ENCODE assay signal across 25 cellular contexts in the genomic region with DNA sequence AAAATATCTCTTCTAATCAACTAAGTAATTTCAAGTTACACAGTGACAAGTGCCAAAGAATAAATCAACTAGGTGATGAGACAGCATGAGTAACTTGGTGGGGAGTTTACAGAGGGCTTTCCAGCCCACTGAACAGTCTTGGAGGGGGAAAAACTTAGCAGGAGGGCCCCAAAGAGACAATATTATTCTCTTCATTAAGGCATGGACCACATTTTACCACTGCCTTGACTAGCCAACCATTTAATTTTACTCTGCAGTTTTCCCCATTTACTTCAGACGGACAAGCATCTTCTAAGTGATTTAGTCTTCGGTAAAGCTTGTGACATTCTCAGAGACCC.
"Had no signal": no experiment of that assay in that cellular context is flagged by ENCODE, and none has a peak within 500 bp of the region (broad histone marks: within the 10 kb centered on the region; RNA-seq: fewer than 3 reads in every experiment).

No MANE protein-coding gene starts in this region.

- FAIRE-seq: colon, islet of Langerhans, small intestine had no signal

- H3K9me3 Mint-ChIP-seq: dendritic cell treated with granulocyte-macrophage colony-stimulating factor and Interleukin-4, amounts not matched to agents 40 ng/mL and 50 ng/mL, for 4 days; effector memory CD8-positive, alpha-beta T cell; naive thymus-derived CD8-positive, alpha-beta T cell had no signal

- H3K27ac ChIP-seq: epithelial cell of prostate, esophagus squamous epithelium, left ventricle myocardium inferior, ovary, stomach, thoracic aorta, transverse colon had no signal

- H3K36me3 ChIP-seq: esophagus squamous epithelium, left ventricle myocardium inferior, ovary, stomach, thoracic aorta, transverse colon had no signal

- DNase-seq: cerebellar nuclear complex; effector memory CD8-positive, alpha-beta T cell; esophagus squamous epithelium; foreskin fibroblast; head of caudate nucleus; hippocampal formation; left cardiac atrium; left ventricle myocardium inferior; mesendoderm; mucosa of descending colon; naive thymus-derived CD8-positive, alpha-beta T cell; ovary; right cardiac atrium; small intestine; stimulated activated CD4-positive, alpha-beta T cell treated with anti-CD3 and anti-CD28 coated beads, Interleukin-12 subunit alpha, Interleukin-12 subunit beta, amount 100 ng/mL, for 4 hours; stimulated activated naive CD4-positive, alpha-beta T cell; stomach; substantia nigra; transverse colon had no signal

- H3K36me3 Mint-ChIP-seq: naive thymus-derived CD8-positive, alpha-beta T cell had no signal

- H3K27me3 ChIP-seq: esophagus squamous epithelium, ovary, stomach, transverse colon had no signal

- H3K4me3 ChIP-seq: esophagus squamous epithelium, left ventricle myocardium inferior, lung, mucosa of descending colon, ovary, stomach, thoracic aorta, transverse colon had no signal

- H3K4me1 ChIP-seq: esophagus squamous epithelium, transverse colon had no signal

- H3K9me3 ChIP-seq: esophagus squamous epithelium, left ventricle myocardium inferior, mucosa of descending colon, ovary, stomach, thoracic aorta, transverse colon had no signal

- H3K27ac Mint-ChIP-seq: dendritic cell treated with granulocyte-macrophage colony-stimulating factor and Interleukin-4, amounts not matched to agents 40 ng/mL and 50 ng/mL, for 4 days; effector memory CD8-positive, alpha-beta T cell; naive thymus-derived CD8-positive, alpha-beta T cell had no signal

- H3K4me3 Mint-ChIP-seq: dendritic cell treated with granulocyte-macrophage colony-stimulating factor and Interleukin-4, amounts not matched to agents 40 ng/mL and 50 ng/mL, for 4 days; effector memory CD8-positive, alpha-beta T cell; naive thymus-derived CD8-positive, alpha-beta T cell had no signal

- ATAC-seq: effector memory CD8-positive, alpha-beta T cell; left cardiac atrium; naive thymus-derived CD8-positive, alpha-beta T cell; right cardiac atrium had no signal
